11 cellular contexts compared by ENCODE assay signal in genomic region chr14:73465833-73466532, GRCh38. TPM values are rescaled to one million over a fixed set of nuclear protein-coding genes. Genes with fewer than 3 reads are reported as not detected.
DNase-seq lines count a peak whose midpoint lies in the region; TF ChIP-seq lines count a peak whose summit lies in the region.
"Had no signal": no experiment of that assay in that cellular context is flagged by ENCODE, and none has a peak within 500 bp of the region (broad histone marks: within the 10 kb centered on the region; RNA-seq: fewer than 3 reads in every experiment).

No MANE protein-coding gene starts in this region.

- TF ChIP-seq CTCF in nephron progenitor cell (IDR thresholded peaks at IDR 0.05) (no peak), BE2C (IDR thresholded peaks at IDR 0.05; ENCODE audit: low read depth, low read length) (no peak)

- no peak for TF ChIP-seq POLR2A in erythroblast (IDR thresholded peaks at IDR 0.05; ENCODE audit: low read length)

- DNase-seq in EL (peak; percentile 44), NOMO-1 treated with DMSO at 0.1 percent for 48 hours (lab: John Stamatoyannopoulos, UW; ENCODE audit: unreplicated experiment) (peak; percentile 46), dermis microvascular lymphatic vessel endothelial cell (ENCODE audit: low read depth in 2 of 2) (peak; percentile 52 to 83), nephron progenitor cell (no peak), erythroblast (lab: John Stamatoyannopoulos, UW) (no peak), BE2C (no peak), iPS-NIHi7 (ENCODE audit: extremely low spot score) (no peak), NCI-H510A treated with DMSO at 0.1 percent for 48 hours (lab: John Stamatoyannopoulos, UW) (no peak)
- DNase-seq: NCI-H2081 treated with DMSO at 0.1 percent for 48 hours, WERI-Rb-1 had no signal

- H3K4me1 ChIP-seq in BE2C, result peaks cover 29% of the 10 kb centered on the region

- H3K4me3 Mint-ChIP-seq in nephron progenitor cell, result no peak overlapping the region

- no peak overlapping the region for H3K4me3 ChIP-seq in BE2C (ENCODE audit: low read depth, low read length)
- H3K4me3 ChIP-seq: testis had no signal

- H3K36me3 ChIP-seq in BE2C, result no peaks in the 10 kb centered on the region
- H3K36me3 ChIP-seq: WERI-Rb-1 had no signal

- no peaks in the 10 kb centered on the region for H3K9me3 ChIP-seq in BE2C
- H3K9me3 ChIP-seq: testis had no signal

- H3K4me1 Mint-ChIP-seq in nephron progenitor cell, result peaks cover 17% of the 10 kb centered on the region

- peak overlapping the region; percentile 37 for H3K27ac Mint-ChIP-seq in nephron progenitor cell

- H3K36me3 Mint-ChIP-seq in nephron progenitor cell (ENCODE audit: low read depth), result no peaks in the 10 kb centered on the region

- H3K27me3 Mint-ChIP-seq in nephron progenitor cell (ENCODE audit: low read depth, poor library complexity), result no peaks in the 10 kb centered on the region

- H3K9me3 Mint-ChIP-seq in nephron progenitor cell, result no peaks in the 10 kb centered on the region

- H3K27me3 ChIP-seq in BE2C, result no peaks in the 10 kb centered on the region
- H3K27me3 ChIP-seq: testis had no signal

RNA-seq across cellular contexts. Expression of gene NUMB, which starts 7.6 kb away (rescaled TPM):
- total RNA-seq in dermis microvascular lymphatic vessel endothelial cell, result 53.1 and 72.8 TPM in 2 replicates
- 66.6 TPM for polyA plus RNA-seq in BE2C (2012; ENCODE audit: insufficient read depth, insufficient read length, low read depth)

RNA-seq across cellular contexts. Expression of gene RIOX1, which starts 24.8 kb away (rescaled TPM):
- 15.0 and 18.2 TPM in 2 replicates for total RNA-seq in dermis microvascular lymphatic vessel endothelial cell
- 17.7 TPM for polyA plus RNA-seq in BE2C (2012; ENCODE audit: insufficient read depth, insufficient read length, low read depth)

Comparison
In these comparisons a context has a peak if more than half of its experiments do, and no peak if none do; other contexts are left out.
1. DNase-seq: peak in EL (single experiment), NOMO-1 treated with DMSO at 0.1 percent for 48 hours (single experiment) and dermis microvascular lymphatic vessel endothelial cell (2 of 2); none in nephron progenitor cell (single experiment), erythroblast (0 of 2), BE2C (single experiment), iPS-NIHi7 (single experiment) and NCI-H510A treated with DMSO at 0.1 percent for 48 hours (single experiment).